ENCODE assay signal across 8 cellular contexts in genomic region chr7:36152756-36153570, GRCh38.
DNase-seq lines count a peak whose midpoint lies in the region; ATAC-seq and TF ChIP-seq lines count a peak whose summit lies in the region.

Gene EEPD1 (plus strand): TSS chr7:36153254. CDS start chr7:36154325, 1,071 bp downstream.

- DNase-seq in AG09319 (ENCODE audit: extremely low read depth, low read depth) (peak; percentile 99), NCI-H446 (lab: John Stamatoyannopoulos, UW) (peak; percentile 99), cerebellar nuclear complex (lab: John Stamatoyannopoulos, UW) (peak; percentile 94 to 98), islet precursor cell (peak; percentile 100)
- peak; percentile 99 for DNase-seq in stimulated activated CD4-positive, alpha-beta T cell treated with anti-CD3 and anti-CD28 coated beads, Interleukin-12 subunit alpha, Interleukin-12 subunit beta, amount 100 ng/mL, for 4 hours

- peak; percentile 96 for ATAC-seq in GM19043 (IDR thresholded peaks at IDR 0.05; ENCODE audit: low read depth, unreplicated experiment)
- peak; percentile 97 for ATAC-seq in HG03354 (IDR thresholded peaks at IDR 0.05; ENCODE audit: poor library complexity, severe bottlenecking, unreplicated experiment)
- peak; percentile 95 to 97 for ATAC-seq in activated CD4-positive, CD25-positive, alpha-beta regulatory T cell treated with anti-CD3 and anti-CD28 coated beads, Interleukin-2, amount 50 U/mL, for 24 hours

- TF ChIP-seq CTCF in AG09319 (IDR thresholded peaks at IDR 0.05; ENCODE audit: low read depth, low read length) = no peak

Comparison
In these comparisons a context has a peak if more than half of its experiments do, and no peak if none do; other contexts are left out.
1. Peak in every context shown above with its lines: DNase-seq and ATAC-seq.